ENCODE assay signal across 28 cellular contexts in the genomic region with DNA sequence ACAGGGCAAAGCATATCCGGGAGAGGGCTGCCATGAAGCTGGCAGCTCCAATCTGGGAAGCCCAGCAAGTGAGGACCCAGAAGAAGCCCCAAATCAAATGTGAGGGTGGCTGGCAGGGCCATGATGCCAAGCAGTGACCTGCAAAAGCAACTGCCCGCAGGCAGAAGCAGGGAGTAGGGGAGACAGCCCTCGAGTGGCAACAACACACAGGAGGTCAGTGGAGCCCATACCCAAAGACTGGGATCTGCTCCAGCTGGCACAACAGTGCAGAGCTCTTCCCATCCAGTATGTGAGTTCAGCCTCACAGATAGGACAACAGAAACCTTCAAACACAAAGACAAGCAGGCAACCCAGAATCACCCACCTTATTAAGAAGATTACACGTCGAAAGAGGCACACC. TPM values are rescaled to one million over a fixed set of nuclear protein-coding genes. Genes with fewer than 3 reads are reported as not detected.
DNase-seq lines count a peak whose midpoint lies in the region; ATAC-seq and TF ChIP-seq lines count a peak whose summit lies in the region.
"Had no signal": no experiment of that assay in that cellular context is flagged by ENCODE, and none has a peak within 500 bp of the region (broad histone marks: within the 10 kb centered on the region; RNA-seq: fewer than 3 reads in every experiment).

No MANE protein-coding gene starts in this region.

- peaks cover 0 to 8% (median 0%) of the 10 kb centered on the region in 9 donors for H3K27me3 ChIP-seq in heart left ventricle
- H3K27me3 ChIP-seq: adrenal gland, body of pancreas had no signal

- ATAC-seq in heart left ventricle, result peak in 3 of 4 donors; percentile 63 to 81 (median 76)
- no peak for ATAC-seq in HG03135 (IDR thresholded peaks at IDR 0.05; ENCODE audit: unreplicated experiment)
- ATAC-seq in HG02678 (IDR thresholded peaks at IDR 0.05; ENCODE audit: unreplicated experiment), result no peak
- ATAC-seq: activated T-cell treated with anti-CD3 and anti-CD28 coated beads, Interleukin-2, amount 50 U/mL, for 4 hours; body of pancreas; HCT116; psoas muscle had no signal

- peaks cover 0 to 4% (median 0%) of the 10 kb centered on the region in 12 donors for H3K4me1 ChIP-seq in heart left ventricle
- H3K4me1 ChIP-seq: adrenal gland, body of pancreas, psoas muscle had no signal

- no peak for TF ChIP-seq CTCF in heart left ventricle (IDR thresholded peaks at IDR 0.05)

- in situ Hi-C loops in G401 (cut with HindIII; ENCODE audit: low sequenced_read_pairs), result no loop called here

- no peak overlapping the region for H3K27ac ChIP-seq in heart left ventricle
- H3K27ac ChIP-seq: adrenal gland, body of pancreas, C4-2B, heart right ventricle, neutrophil, PC-9, psoas muscle, WERI-Rb-1 had no signal

- DNase-seq in G401 (ENCODE audit: low spot score), result peak; percentile 11
- DNase-seq in NCI-H446 (lab: John Stamatoyannopoulos, UW), result peak; percentile 36 to 56
- DNase-seq in heart left ventricle, result peak in 2 of 5 donors; percentile 33 to 62
- DNase-seq in posterior vena cava (ENCODE audit: low spot score), result peak; percentile 42
- DNase-seq in NCI-H128 (lab: John Stamatoyannopoulos, UW; ENCODE audit: unreplicated experiment), result no peak
- DNase-seq: activated CD4-positive, alpha-beta T cell treated with anti-CD3 and anti-CD28 coated beads, Interleukin-2, amount 10 ng/mL, durations not matched to agents 24 days and 14 days; activated naive CD4-positive, alpha-beta T cell; activated T-cell treated with anti-CD3 and anti-CD28 coated beads, Interleukin-2, amount 50 U/mL, for 4 hours; adrenal gland; body of pancreas; DND-41; heart right ventricle; KBM-7; mesendoderm; NCI-H1417; NK-92 treated with Interleukin-12 subunit alpha and Interleukin-12 subunit beta, amount 100 ng/mL, for 24 hours; PC-9; psoas muscle; SHP77 treated with DMSO at 0.1 percent for 48 hours; T1000; WERI-Rb-1 had no signal

- no peak for TF ChIP-seq POLR2A in heart left ventricle (IDR thresholded peaks at IDR 0.05)

- H3K36me3 ChIP-seq in heart left ventricle, result no peaks in the 10 kb centered on the region
- H3K36me3 ChIP-seq: adrenal gland, heart right ventricle, neutrophil, WERI-Rb-1 had no signal

- intact Hi-C loops in heart left ventricle (cut with DNase I) (loop anchor here in 1 of 10 donors (5.0 kb wide), 1 partner anchor 51 kb away; no protein-coding TSS in a partner anchor), posterior vena cava (cut with DNase I) (no loop called here)

- H3K9me3 ChIP-seq in heart left ventricle, result no peaks in the 10 kb centered on the region
- H3K9me3 ChIP-seq: adrenal gland, body of pancreas, heart right ventricle, neutrophil, psoas muscle had no signal

- 50 to 60% (median 55%) methylated on average over 5 of the region's 5 CpGs for WGBS in heart left ventricle, 4 donors

- no peak overlapping the region for H3K4me3 ChIP-seq in heart left ventricle
- H3K4me3 ChIP-seq: adrenal gland, body of pancreas, heart right ventricle, PC-9, psoas muscle had no signal

RNA-seq across cellular contexts. Expression of a gene that starts 45.0 kb away (rescaled TPM):
- 0.17 TPM in 1 of 2 replicates, not detected in the other for total RNA-seq in G401 (2014; rRNA removed; shearing (Covaris generic))
- total RNA-seq in heart left ventricle (1 to 10 TPM in 8 of 9 donors, under 1 TPM in 1; 0.93 to 3.4 (median 1.6) TPM), posterior vena cava (1 to 10 TPM; 4.4 to 5.6 TPM)
- polyA plus RNA-seq in heart left ventricle, result 1 to 10 TPM in 1 of 2 donors, under 1 TPM in 1; 0.69 to 1.7 TPM
- total RNA-seq: activated CD4-positive, alpha-beta T cell treated with anti-CD3 and anti-CD28 coated beads, Interleukin-2, amount 10 ng/mL, durations not matched to agents 24 days and 14 days; activated T-cell treated with anti-CD3 and anti-CD28 coated beads, Interleukin-2, amount 50 U/mL, for 4 hours; MCF 10A; PC-9 had no signal
- polyA plus RNA-seq: AG04450 had no signal

Comparison
In these comparisons a context has a peak if more than half of its experiments do, and no peak if none do; other contexts are left out.
1. ATAC-seq: peak in heart left ventricle (3 of 4); none in HG03135 (single experiment) and HG02678 (single experiment).